ENCODE assay signal across 23 cellular contexts in the genomic region with DNA sequence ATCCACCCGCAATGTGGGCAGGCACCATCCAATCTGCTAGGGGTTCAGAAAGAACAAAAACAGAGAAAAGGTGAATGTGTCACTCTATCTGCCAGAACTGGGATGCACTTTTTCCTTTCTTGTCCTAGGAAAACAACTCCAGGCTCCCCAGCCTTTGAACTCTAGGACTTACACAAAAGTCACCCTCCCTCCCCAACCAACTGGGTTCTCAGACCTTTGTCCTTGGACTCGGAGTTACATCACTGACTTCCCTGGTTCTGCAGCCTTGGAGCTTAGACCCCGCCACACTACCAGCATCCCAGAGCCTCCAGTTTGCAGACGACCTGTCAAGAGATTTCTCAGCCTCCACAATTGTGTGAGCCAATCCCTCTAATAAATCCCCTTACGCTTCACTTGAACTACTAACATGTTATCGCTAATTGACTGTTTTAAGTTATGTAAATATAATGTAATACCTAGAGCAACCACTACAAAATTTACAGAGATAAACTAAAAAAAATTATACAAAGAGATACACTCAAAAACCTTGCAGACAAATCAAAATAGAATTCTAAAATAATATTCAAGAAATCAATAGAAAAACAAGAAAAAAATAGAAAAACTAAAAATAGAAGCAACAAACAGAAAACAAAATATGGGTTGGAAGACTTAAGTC. TPM values are rescaled to one million over a fixed set of nuclear protein-coding genes. Genes with fewer than 3 reads are reported as not detected.
A peak's percentile ranks its signal among the peaks of the same experiment; 100 is the strongest.
DNase-seq lines count a peak whose midpoint lies in the region; FAIRE-seq and TF ChIP-seq lines count a peak whose summit lies in the region.
"Had no signal": no experiment of that assay in that cellular context is flagged by ENCODE, and none has a peak within 500 bp of the region (broad histone marks: within the 10 kb centered on the region; RNA-seq: fewer than 3 reads in every experiment).

No MANE protein-coding gene starts in this region.

- H3K4me2 ChIP-seq in neuronal stem cell (ENCODE audit: insufficient read depth, low read length, poor library complexity, severe bottlenecking), result no peak overlapping the region
- H3K4me2 ChIP-seq: BLaER1 treated with 17β-estradiol and CSF1 and Interleukin-3, amounts not matched to agents 10 nM and 100 nM had no signal

- H2BK120ac ChIP-seq in neuronal stem cell (ENCODE audit: low read depth, low read length), result no peak overlapping the region

- H3K4me1 Mint-ChIP-seq in HFFc6 (ENCODE audit: low read depth) (peaks cover 21% of the 10 kb centered on the region), chondrocyte (ENCODE audit: low read depth) (peaks cover 8% of the 10 kb centered on the region)

- no peak overlapping the region for H3K4ac ChIP-seq in neuronal stem cell (ENCODE audit: low read length)

- no peak overlapping the region for H3K9ac ChIP-seq in neuronal stem cell (ENCODE audit: low read depth, low read length, poor library complexity)
- H3K9ac ChIP-seq: BLaER1 treated with 17β-estradiol and CSF1 and Interleukin-3, amounts not matched to agents 10 nM and 100 nM had no signal

- H3K9me3 Mint-ChIP-seq in HFFc6 (no peaks in the 10 kb centered on the region), chondrocyte (ENCODE audit: low read depth) (no peaks in the 10 kb centered on the region)

- no peak overlapping the region for H3K27ac ChIP-seq in neuronal stem cell (replicated peaks; ENCODE audit: low read length)
- H3K27ac ChIP-seq: 22Rv1; BLaER1 treated with 17β-estradiol and CSF1 and Interleukin-3, amounts not matched to agents 10 nM and 100 nM; SJCRH30 had no signal

- H3K36me3 Mint-ChIP-seq in HFFc6 (ENCODE audit: low read depth), result peaks cover 7% of the 10 kb centered on the region
- H3K36me3 Mint-ChIP-seq in chondrocyte (ENCODE audit: low read depth), result no peaks in the 10 kb centered on the region

- H2AK5ac ChIP-seq in neuronal stem cell (ENCODE audit: low read depth, low read length), result no peak overlapping the region

- no peak overlapping the region for H3K23ac ChIP-seq in neuronal stem cell (ENCODE audit: low read depth, low read length, poor library complexity)

- H4K91ac ChIP-seq in neuronal stem cell (ENCODE audit: low read depth, low read length, poor library complexity), result no peak overlapping the region

- no peak overlapping the region for H2BK12ac ChIP-seq in neuronal stem cell (ENCODE audit: low read length)

- H3K27me3 Mint-ChIP-seq in HFFc6 (ENCODE audit: insufficient read depth) (no peaks in the 10 kb centered on the region), chondrocyte (ENCODE audit: low read depth) (peaks cover 23% of the 10 kb centered on the region)

- H3K4me3 Mint-ChIP-seq in HFFc6, result no peak overlapping the region
- H3K4me3 Mint-ChIP-seq in chondrocyte (ENCODE audit: unreplicated experiment), result no peak overlapping the region
- H3K4me3 Mint-ChIP-seq: H9 had no signal

- no CpG with 5 or more reads among the region's 6 CpGs for WGBS in neuronal stem cell (ENCODE audit: extremely low coverage in 2 of 2, insufficient read length in 2 of 2, insufficient replicate concordance in 1 of 2), 2 donors

- no peaks in the 10 kb centered on the region for H3K9me3 ChIP-seq in neuronal stem cell (replicated peaks in 1 of 2; ENCODE audit: control insufficient read depth in 2 of 2, insufficient read depth in 1 of 2, low read depth in 1 of 2, low read length in 2 of 2)
- H3K9me3 ChIP-seq: MG63, SJCRH30 had no signal

- no peak overlapping the region for H3K18ac ChIP-seq in neuronal stem cell (ENCODE audit: low read length)

- H4K8ac ChIP-seq in neuronal stem cell (ENCODE audit: low read depth, low read length), result no peak overlapping the region

- H3K27ac Mint-ChIP-seq in HFFc6 (no peak overlapping the region), chondrocyte (ENCODE audit: unreplicated experiment) (no peak overlapping the region)
- H3K27ac Mint-ChIP-seq: H9 had no signal

- H2AFZ ChIP-seq in neuronal stem cell (ENCODE audit: low read length), result no peak overlapping the region

- peak; percentile 54; the same call in 1 of the 2 replicates for TF ChIP-seq CTCF in HFFc6 (IDR thresholded peaks at IDR 0.05)
- peak; percentile 48 for TF ChIP-seq CTCF in chondrocyte (IDR thresholded peaks at IDR 0.05)

- peaks cover 0 to 31% (median 0%) of the 10 kb centered on the region in 3 experiments for H3K27me3 ChIP-seq in neuronal stem cell (ENCODE audit: control insufficient read depth in 3 of 3, insufficient read depth in 3 of 3, low read depth in 1 of 3, low read length in 3 of 3)
- H3K27me3 ChIP-seq: MG63, SJCRH30 had no signal

- H2BK5ac ChIP-seq in neuronal stem cell (ENCODE audit: low read length), result no peak overlapping the region

- no peaks in the 10 kb centered on the region for H3K36me3 ChIP-seq in neuronal stem cell (replicated peaks in 1 of 2; ENCODE audit: control insufficient read depth in 2 of 2, insufficient read depth in 2 of 2, low read length in 2 of 2)
- H3K36me3 ChIP-seq: BLaER1 treated with 17β-estradiol and CSF1 and Interleukin-3, amounts not matched to agents 10 nM and 100 nM; MG63; SJCRH30 had no signal

- DNase-seq in DMS 273 (lab: John Stamatoyannopoulos, UW; ENCODE audit: unreplicated experiment) (peak; percentile 8), DMS 273 treated with DMSO at 0.1 percent for 48 hours (lab: John Stamatoyannopoulos, UW) (no peak), HFFc6 (no peak), chondrocyte (ENCODE audit: low spot score) (no peak), neuronal stem cell (ENCODE audit: low spot score) (no peak), MV-4-11 (lab: John Stamatoyannopoulos, UW) (no peak), NOMO-1 treated with DMSO at 0.1 percent for 48 hours (lab: John Stamatoyannopoulos, UW; ENCODE audit: unreplicated experiment) (no peak)
- DNase-seq: DMS153; H9; IMR-90; Karpas-422; MG63; NCI-H1092 treated with DMSO at 0.1 percent for 48 hours; NCI-H1694; NCI-H226; NCI-H526; NK-92 treated with Interleukin-12 subunit alpha and Interleukin-12 subunit beta, amount 100 ng/mL, for 24 hours; OCI-M1; RPMI8226; SJCRH30 had no signal

- H3K4me3 ChIP-seq in neuronal stem cell (ENCODE audit: low read length in 2 of 2), result no peak overlapping the region
- H3K4me3 ChIP-seq: BLaER1 treated with 17β-estradiol and CSF1 and Interleukin-3, amounts not matched to agents 10 nM and 100 nM; MG63; SJCRH30 had no signal

- FAIRE-seq in islet of Langerhans (lab: Jason Lieb, UNC), result peak; percentile 94

- no peak overlapping the region for H2BK15ac ChIP-seq in neuronal stem cell (ENCODE audit: low read length)

- H3K4me1 ChIP-seq in neuronal stem cell (ENCODE audit: control insufficient read depth in 2 of 2, insufficient read depth in 1 of 2, low read depth in 1 of 2, low read length in 2 of 2), result peaks cover 0 to 4% of the 10 kb centered on the region in 2 donors
- H3K4me1 ChIP-seq: SJCRH30 had no signal

- H3K79me1 ChIP-seq in neuronal stem cell (ENCODE audit: low read depth, low read length), result no peaks in the 10 kb centered on the region

- H3K14ac ChIP-seq in neuronal stem cell (ENCODE audit: low read length), result no peak overlapping the region

RNA-seq across cellular contexts. Expression of a gene that starts 5.3 kb away (rescaled TPM):
- total RNA-seq in HFFc6 (2021; fragmentation: NEBNext Ultra II Directional; extraction: Animal tissue kit (Norgen Biotek cat#: 25700)), result 10 to 100 TPM; 30.6 to 37.6 (median 35.0) TPM
- total RNA-seq in chondrocyte, result 31.7 to 35.5 TPM (median 33.2 TPM) in 3 replicates
- polyA plus RNA-seq in neuronal stem cell (2013, experiment 1 of 2), result 50.0 TPM
- 52.6 TPM for polyA plus RNA-seq in neuronal stem cell (2013, experiment 2 of 2)

RNA-seq across cellular contexts. Expression of a gene that starts 48.4 kb away (rescaled TPM):
- total RNA-seq in HFFc6 (2021; fragmentation: NEBNext Ultra II Directional; extraction: Animal tissue kit (Norgen Biotek cat#: 25700)), result 10 to 100 TPM; 69.8 to 88.1 (median 78.6) TPM
- total RNA-seq in chondrocyte, result 79.0 to 83.9 TPM (median 82.5 TPM) in 3 replicates
- 84.3 TPM for polyA plus RNA-seq in neuronal stem cell (2013, experiment 1 of 2)
- polyA plus RNA-seq in neuronal stem cell (2013, experiment 2 of 2), result 85.4 TPM
